ENCODE assay signal across 18 cellular contexts in genomic region chr14:32545858-32546210, GRCh38.
"Had no signal": no experiment of that assay in that cellular context is flagged by ENCODE, and none has a peak within 500 bp of the region (broad histone marks: within the 10 kb centered on the region; RNA-seq: fewer than 3 reads in every experiment).

No MANE protein-coding gene starts in this region.

- DNase-seq: activated CD4-positive, alpha-beta T cell treated with anti-CD3 and anti-CD28 coated beads for 48 hours; activated CD4-positive, alpha-beta T cell treated with anti-CD3 and anti-CD28 coated beads, Interleukin-2, amount 50 U/mL, for 4 hours; activated CD4-positive, CD25-positive, alpha-beta regulatory T cell treated with anti-CD3 and anti-CD28 coated beads, Interleukin-2, amount 50 U/mL, for 72 hours; activated CD8-positive, alpha-beta memory T cell treated with anti-CD3 and anti-CD28 coated beads, Interleukin-2, amount 50 U/mL, for 48 hours; activated CD8-positive, alpha-beta T cell treated with anti-CD3 and anti-CD28 coated beads, Interleukin-2, amount 10 ng/mL, durations not matched to agents 7 days and 5 days; activated naive CD4-positive, alpha-beta T cell treated with anti-CD3 and anti-CD28 coated beads, Interleukin-2, amount 50 U/mL, for 16 hours; activated naive CD8-positive, alpha-beta T cell treated with anti-CD3 and anti-CD28 coated beads, Interleukin-2, amount 10 ng/mL, durations not matched to agents 7 days and 5 days; activated T-cell treated with anti-CD3 and anti-CD28 coated beads, Interleukin-2, amount 50 U/mL, for 1 hour; adrenal gland; KBM-7; NCI-H1048; NCI-H1930; NCI-H446; NCI-H524; SHP77; T-helper 17 cell; T-helper 9 cell had no signal

- H3K9me3 ChIP-seq: adrenal gland had no signal

- ATAC-seq: activated CD8-positive, alpha-beta T cell treated with anti-CD3 and anti-CD28 coated beads, Interleukin-2, amount 10 ng/mL, durations not matched to agents 7 days and 5 days; T-helper 17 cell; WTC11 had no signal

- H3K27ac ChIP-seq: adrenal gland had no signal

- H3K4me3 ChIP-seq: adrenal gland had no signal

- H3K27me3 ChIP-seq: adrenal gland had no signal

- H3K36me3 ChIP-seq: adrenal gland had no signal
